In the genomic region with DNA sequence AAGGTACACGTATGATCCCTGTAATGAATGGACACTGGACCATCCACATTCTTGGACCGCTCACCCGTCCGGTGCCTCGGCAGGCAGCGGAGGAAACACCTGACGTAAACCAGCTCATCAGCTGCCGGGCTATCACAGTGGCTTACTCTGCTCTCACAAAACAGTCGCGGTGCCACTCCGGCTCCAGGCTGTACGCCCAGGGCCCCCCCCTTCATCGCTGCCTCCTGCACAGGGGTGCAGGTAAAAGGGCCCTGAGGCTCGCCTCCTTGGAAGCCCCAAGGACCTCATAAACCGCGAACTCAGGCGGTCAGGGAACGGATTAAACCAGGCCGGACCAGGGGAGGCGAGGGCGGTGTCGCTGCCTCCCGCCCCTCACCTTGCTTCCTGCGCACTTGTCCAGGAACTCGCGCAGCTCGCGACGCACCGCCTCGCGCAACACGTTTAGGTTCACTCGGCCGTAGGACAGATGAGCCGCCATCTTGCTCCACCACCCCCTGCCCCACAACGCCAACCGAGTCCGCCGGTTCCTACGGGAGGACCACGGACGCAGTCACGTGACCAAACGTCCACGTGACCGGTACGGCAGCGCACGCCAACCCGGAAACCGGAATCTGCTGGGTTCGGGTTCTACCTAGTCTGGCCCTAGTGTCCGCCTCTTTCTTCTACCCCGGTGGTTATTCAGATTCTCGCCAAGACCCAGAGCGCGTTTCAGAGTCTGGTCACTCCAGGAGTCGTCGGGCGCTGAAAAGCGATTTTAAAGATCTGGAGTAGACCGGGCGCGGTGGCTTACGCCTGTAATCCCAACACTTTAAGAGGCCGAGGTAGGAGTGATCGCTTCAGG, we compare ENCODE assay signal across 1 cellular context.
A peak's percentile ranks its signal among the peaks of the same experiment; 100 is the strongest.
TF ChIP-seq lines count a peak whose summit lies in the region.

A gene (minus strand): TSS at position 564 of the 841 bp plus-strand sequence. CDS start 86 bp downstream, at position 478.

TF ChIP-seq in HepG2, 621 proteins besides CTCF, POLR2A, EP300 and RAD21 (continues in another document):
- TF ChIP-seq SRSF1 (optimal IDR thresholded peaks at IDR 0.05; ENCODE audit: low read depth, low read length) (peak; percentile 72), ZFP36L2 (CRISPR knock-in tag; IDR thresholded peaks at IDR 0.05) (no peak), ARNT2 (CRISPR knock-in tag; IDR thresholded peaks at IDR 0.05; ENCODE audit: low read depth) (peak; percentile 76; the same call in 1 of the 2 replicates), ZNF256 (CRISPR knock-in tag; conservative IDR thresholded peaks at IDR 0.05) (no peak; the same call in 1 of the 2 replicates), NCOA5 (CRISPR knock-in tag; IDR thresholded peaks at IDR 0.05) (no peak), ZMYM4 (CRISPR knock-in tag; IDR thresholded peaks at IDR 0.05) (peak; percentile 97), ZNF577 (CRISPR knock-in tag; IDR thresholded peaks at IDR 0.05; ENCODE audit: borderline replicate concordance, low read depth) (no peak), SMAD9 (CRISPR knock-in tag; IDR thresholded peaks at IDR 0.05) (no peak), ZNF143 (CRISPR knock-in tag; IDR thresholded peaks at IDR 0.05) (peak; percentile 68), GZF1 (CRISPR knock-in tag; IDR thresholded peaks at IDR 0.05) (no peak), ATF7 (IDR thresholded peaks at IDR 0.05) (no peak), ATF7 (CRISPR knock-in tag; IDR thresholded peaks at IDR 0.05) (peak; percentile 69; the same call in 1 of the 2 replicates), TBX3 (IDR thresholded peaks at IDR 0.05; ENCODE audit: borderline replicate concordance) (no peak), GLI4 (CRISPR knock-in tag; IDR thresholded peaks at IDR 0.05; ENCODE audit: borderline replicate concordance) (peak; percentile 39; the same call in 1 of the 2 replicates), NCOR1 (IDR thresholded peaks at IDR 0.05; ENCODE audit: borderline replicate concordance, low read length) (no peak), YY1 (IDR thresholded peaks at IDR 0.05; ENCODE audit: insufficient read depth, insufficient replicate concordance, low read depth, low read length) (peak; percentile 95), SNAI1 (CRISPR knock-in tag; IDR thresholded peaks at IDR 0.05; ENCODE audit: borderline replicate concordance) (0 out of 2 replicates have a peak, but pooled peaks have one; percentile 62), SETDB1 (CRISPR knock-in tag; IDR thresholded peaks at IDR 0.05; ENCODE audit: borderline replicate concordance) (no peak), HNRNPLL (IDR thresholded peaks at IDR 0.05; ENCODE audit: low read depth, low read length, poor library complexity, severe bottlenecking) (peak; percentile 80), ZFX (CRISPR knock-in tag; IDR thresholded peaks at IDR 0.05; ENCODE audit: low read depth) (peak; percentile 94), TSC22D2 (CRISPR knock-in tag; IDR thresholded peaks at IDR 0.05; ENCODE audit: borderline replicate concordance) (0 out of 2 replicates have a peak, but pooled peaks have one; percentile 52), ZNF644 (CRISPR knock-in tag; IDR thresholded peaks at IDR 0.05; ENCODE audit: low read depth) (0 out of 2 replicates have a peak, but pooled peaks have one; percentile 44), MAFF (IDR thresholded peaks at IDR 0.05; ENCODE audit: low read depth, low read length) (no peak), FOXK2 (IDR thresholded peaks at IDR 0.05) (peak; percentile 49; the same call in 1 of the 2 replicates), SALL1 (CRISPR knock-in tag; IDR thresholded peaks at IDR 0.05) (peak; percentile 93), HNRNPUL1 (IDR thresholded peaks at IDR 0.05; ENCODE audit: low read depth, low read length) (no peak), FOSL1 (CRISPR knock-in tag; IDR thresholded peaks at IDR 0.05; ENCODE audit: borderline replicate concordance) (no peak), POLR2G (IDR thresholded peaks at IDR 0.05; ENCODE audit: low read depth, low read length) (peak; percentile 91), ZNF567 (CRISPR knock-in tag; IDR thresholded peaks at IDR 0.05; ENCODE audit: borderline replicate concordance) (peak; percentile 77; the same call in 1 of the 2 replicates), ZFP37 (CRISPR knock-in tag; IDR thresholded peaks at IDR 0.05; ENCODE audit: borderline replicate concordance) (no peak), CEBPG (CRISPR knock-in tag; IDR thresholded peaks at IDR 0.05) (peak; percentile 51; the same call in 1 of the 2 replicates), ZNF737 (CRISPR knock-in tag; IDR thresholded peaks at IDR 0.05; ENCODE audit: borderline replicate concordance) (no peak; the same call in 1 of the 2 replicates), MEIS1 (CRISPR knock-in tag; IDR thresholded peaks at IDR 0.05; ENCODE audit: borderline replicate concordance) (peak; percentile 90; the same call in 1 of the 2 replicates), ZNF598 (CRISPR knock-in tag; IDR thresholded peaks at IDR 0.05; ENCODE audit: borderline replicate concordance) (peak; percentile 85), ZNF83 (CRISPR knock-in tag; IDR thresholded peaks at IDR 0.05; ENCODE audit: borderline replicate concordance) (peak; percentile 87; the same call in 1 of the 2 replicates), BRCA1 (CRISPR knock-in tag; IDR thresholded peaks at IDR 0.05) (no peak; the same call in 1 of the 2 replicates), AHR (CRISPR knock-in tag; IDR thresholded peaks at IDR 0.05) (peak; percentile 87; the same call in 1 of the 2 replicates), ZNF713 (CRISPR knock-in tag; IDR thresholded peaks at IDR 0.05) (no peak; the same call in 1 of the 2 replicates)
- TF ChIP-seq, protein P1, sequence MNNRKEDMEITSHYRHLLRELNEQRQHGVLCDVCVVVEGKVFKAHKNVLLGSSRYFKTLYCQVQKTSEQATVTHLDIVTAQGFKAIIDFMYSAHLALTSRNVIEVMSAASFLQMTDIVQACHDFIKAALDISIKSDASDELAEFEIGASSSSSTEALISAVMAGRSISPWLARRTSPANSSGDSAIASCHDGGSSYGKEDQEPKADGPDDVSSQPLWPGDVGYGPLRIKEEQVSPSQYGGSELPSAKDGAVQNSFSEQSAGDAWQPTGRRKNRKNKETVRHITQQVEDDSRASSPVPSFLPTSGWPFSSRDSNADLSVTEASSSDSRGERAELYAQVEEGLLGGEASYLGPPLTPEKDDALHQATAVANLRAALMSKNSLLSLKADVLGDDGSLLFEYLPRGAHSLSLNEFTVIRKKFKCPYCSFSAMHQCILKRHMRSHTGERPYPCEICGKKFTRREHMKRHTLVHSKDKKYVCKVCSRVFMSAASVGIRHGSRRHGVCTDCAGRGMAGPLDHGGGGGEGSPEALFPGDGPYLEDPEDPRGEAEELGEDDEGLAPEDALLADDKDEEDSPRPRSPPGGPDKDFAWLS (CRISPR knock-in tag; IDR thresholded peaks at IDR 0.05; ENCODE audit: borderline replicate concordance) = 0 out of 2 replicates have a peak, but pooled peaks have one; percentile 68
- TF ChIP-seq, protein P2, sequence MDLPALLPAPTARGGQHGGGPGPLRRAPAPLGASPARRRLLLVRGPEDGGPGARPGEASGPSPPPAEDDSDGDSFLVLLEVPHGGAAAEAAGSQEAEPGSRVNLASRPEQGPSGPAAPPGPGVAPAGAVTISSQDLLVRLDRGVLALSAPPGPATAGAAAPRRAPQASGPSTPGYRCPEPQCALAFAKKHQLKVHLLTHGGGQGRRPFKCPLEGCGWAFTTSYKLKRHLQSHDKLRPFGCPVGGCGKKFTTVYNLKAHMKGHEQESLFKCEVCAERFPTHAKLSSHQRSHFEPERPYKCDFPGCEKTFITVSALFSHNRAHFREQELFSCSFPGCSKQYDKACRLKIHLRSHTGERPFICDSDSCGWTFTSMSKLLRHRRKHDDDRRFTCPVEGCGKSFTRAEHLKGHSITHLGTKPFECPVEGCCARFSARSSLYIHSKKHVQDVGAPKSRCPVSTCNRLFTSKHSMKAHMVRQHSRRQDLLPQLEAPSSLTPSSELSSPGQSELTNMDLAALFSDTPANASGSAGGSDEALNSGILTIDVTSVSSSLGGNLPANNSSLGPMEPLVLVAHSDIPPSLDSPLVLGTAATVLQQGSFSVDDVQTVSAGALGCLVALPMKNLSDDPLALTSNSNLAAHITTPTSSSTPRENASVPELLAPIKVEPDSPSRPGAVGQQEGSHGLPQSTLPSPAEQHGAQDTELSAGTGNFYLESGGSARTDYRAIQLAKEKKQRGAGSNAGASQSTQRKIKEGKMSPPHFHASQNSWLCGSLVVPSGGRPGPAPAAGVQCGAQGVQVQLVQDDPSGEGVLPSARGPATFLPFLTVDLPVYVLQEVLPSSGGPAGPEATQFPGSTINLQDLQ (CRISPR knock-in tag; IDR thresholded peaks at IDR 0.05) = peak; percentile 76; the same call in 1 of the 2 replicates
- TF ChIP-seq, protein P3, sequence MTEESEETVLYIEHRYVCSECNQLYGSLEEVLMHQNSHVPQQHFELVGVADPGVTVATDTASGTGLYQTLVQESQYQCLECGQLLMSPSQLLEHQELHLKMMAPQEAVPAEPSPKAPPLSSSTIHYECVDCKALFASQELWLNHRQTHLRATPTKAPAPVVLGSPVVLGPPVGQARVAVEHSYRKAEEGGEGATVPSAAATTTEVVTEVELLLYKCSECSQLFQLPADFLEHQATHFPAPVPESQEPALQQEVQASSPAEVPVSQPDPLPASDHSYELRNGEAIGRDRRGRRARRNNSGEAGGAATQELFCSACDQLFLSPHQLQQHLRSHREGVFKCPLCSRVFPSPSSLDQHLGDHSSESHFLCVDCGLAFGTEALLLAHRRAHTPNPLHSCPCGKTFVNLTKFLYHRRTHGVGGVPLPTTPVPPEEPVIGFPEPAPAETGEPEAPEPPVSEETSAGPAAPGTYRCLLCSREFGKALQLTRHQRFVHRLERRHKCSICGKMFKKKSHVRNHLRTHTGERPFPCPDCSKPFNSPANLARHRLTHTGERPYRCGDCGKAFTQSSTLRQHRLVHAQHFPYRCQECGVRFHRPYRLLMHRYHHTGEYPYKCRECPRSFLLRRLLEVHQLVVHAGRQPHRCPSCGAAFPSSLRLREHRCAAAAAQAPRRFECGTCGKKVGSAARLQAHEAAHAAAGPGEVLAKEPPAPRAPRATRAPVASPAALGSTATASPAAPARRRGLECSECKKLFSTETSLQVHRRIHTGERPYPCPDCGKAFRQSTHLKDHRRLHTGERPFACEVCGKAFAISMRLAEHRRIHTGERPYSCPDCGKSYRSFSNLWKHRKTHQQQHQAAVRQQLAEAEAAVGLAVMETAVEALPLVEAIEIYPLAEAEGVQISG (CRISPR knock-in tag; IDR thresholded peaks at IDR 0.05) = peak; percentile 93
- TF ChIP-seq, protein P4, sequence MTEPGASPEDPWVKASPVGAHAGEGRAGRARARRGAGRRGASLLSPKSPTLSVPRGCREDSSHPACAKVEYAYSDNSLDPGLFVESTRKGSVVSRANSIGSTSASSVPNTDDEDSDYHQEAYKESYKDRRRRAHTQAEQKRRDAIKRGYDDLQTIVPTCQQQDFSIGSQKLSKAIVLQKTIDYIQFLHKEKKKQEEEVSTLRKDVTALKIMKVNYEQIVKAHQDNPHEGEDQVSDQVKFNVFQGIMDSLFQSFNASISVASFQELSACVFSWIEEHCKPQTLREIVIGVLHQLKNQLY (CRISPR knock-in tag; IDR thresholded peaks at IDR 0.05) = peak; percentile 89
- TF ChIP-seq, protein P5, sequence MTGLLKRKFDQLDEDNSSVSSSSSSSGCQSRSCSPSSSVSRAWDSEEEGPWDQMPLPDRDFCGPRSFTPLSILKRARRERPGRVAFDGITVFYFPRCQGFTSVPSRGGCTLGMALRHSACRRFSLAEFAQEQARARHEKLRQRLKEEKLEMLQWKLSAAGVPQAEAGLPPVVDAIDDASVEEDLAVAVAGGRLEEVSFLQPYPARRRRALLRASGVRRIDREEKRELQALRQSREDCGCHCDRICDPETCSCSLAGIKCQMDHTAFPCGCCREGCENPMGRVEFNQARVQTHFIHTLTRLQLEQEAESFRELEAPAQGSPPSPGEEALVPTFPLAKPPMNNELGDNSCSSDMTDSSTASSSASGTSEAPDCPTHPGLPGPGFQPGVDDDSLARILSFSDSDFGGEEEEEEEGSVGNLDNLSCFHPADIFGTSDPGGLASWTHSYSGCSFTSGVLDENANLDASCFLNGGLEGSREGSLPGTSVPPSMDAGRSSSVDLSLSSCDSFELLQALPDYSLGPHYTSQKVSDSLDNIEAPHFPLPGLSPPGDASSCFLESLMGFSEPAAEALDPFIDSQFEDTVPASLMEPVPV (CRISPR knock-in tag; IDR thresholded peaks at IDR 0.05) = peak; percentile 62; the same call in 1 of the 2 replicates
- TF ChIP-seq, protein P6, sequence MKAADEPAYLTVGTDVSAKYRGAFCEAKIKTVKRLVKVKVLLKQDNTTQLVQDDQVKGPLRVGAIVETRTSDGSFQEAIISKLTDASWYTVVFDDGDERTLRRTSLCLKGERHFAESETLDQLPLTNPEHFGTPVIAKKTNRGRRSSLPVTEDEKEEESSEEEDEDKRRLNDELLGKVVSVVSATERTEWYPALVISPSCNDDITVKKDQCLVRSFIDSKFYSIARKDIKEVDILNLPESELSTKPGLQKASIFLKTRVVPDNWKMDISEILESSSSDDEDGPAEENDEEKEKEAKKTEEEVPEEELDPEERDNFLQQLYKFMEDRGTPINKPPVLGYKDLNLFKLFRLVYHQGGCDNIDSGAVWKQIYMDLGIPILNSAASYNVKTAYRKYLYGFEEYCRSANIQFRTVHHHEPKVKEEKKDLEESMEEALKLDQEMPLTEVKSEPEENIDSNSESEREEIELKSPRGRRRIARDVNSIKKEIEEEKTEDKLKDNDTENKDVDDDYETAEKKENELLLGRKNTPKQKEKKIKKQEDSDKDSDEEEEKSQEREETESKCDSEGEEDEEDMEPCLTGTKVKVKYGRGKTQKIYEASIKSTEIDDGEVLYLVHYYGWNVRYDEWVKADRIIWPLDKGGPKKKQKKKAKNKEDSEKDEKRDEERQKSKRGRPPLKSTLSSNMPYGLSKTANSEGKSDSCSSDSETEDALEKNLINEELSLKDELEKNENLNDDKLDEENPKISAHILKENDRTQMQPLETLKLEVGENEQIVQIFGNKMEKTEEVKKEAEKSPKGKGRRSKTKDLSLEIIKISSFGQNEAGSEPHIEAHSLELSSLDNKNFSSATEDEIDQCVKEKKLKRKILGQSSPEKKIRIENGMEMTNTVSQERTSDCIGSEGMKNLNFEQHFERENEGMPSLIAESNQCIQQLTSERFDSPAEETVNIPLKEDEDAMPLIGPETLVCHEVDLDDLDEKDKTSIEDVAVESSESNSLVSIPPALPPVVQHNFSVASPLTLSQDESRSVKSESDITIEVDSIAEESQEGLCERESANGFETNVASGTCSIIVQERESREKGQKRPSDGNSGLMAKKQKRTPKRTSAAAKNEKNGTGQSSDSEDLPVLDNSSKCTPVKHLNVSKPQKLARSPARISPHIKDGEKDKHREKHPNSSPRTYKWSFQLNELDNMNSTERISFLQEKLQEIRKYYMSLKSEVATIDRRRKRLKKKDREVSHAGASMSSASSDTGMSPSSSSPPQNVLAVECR (CRISPR knock-in tag; IDR thresholded peaks at IDR 0.05; ENCODE audit: borderline replicate concordance) = peak; percentile 100
